ENCODE assay signal across 1 cellular context in the genomic region with DNA sequence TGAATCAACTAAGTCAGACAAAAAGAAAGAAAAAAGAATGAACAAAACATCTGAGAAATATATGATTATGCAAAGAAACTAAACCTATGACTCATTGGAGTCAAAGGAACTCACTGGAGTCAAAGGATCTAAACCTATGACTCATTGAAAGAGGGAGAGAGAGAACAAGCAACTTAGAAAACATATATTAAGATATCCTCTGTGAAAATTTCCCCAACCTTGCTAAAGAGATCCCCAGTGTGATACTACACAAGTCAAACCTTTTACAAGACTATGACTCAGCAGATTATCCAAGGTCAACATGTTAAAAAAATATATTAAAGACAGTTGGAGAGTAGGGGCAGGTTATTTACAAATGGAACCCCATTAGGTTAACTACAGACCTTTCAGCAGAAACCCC.
TF ChIP-seq lines count a peak whose summit lies in the region.

No MANE protein-coding gene starts in this region.

TF ChIP-seq in WTC11, 78 proteins besides CTCF, POLR2A, EP300 and RAD21 (continued from another document):
- TF ChIP-seq ZNF425 (CRISPR knock-in tag; conservative IDR thresholded peaks at IDR 0.05) (no peak), GTF2I (CRISPR knock-in tag; conservative IDR thresholded peaks at IDR 0.05) (no peak), TEAD4 (CRISPR knock-in tag; IDR thresholded peaks at IDR 0.05) (no peak), CREB1 (CRISPR knock-in tag; IDR thresholded peaks at IDR 0.05) (no peak), E2F5 (CRISPR knock-in tag; IDR thresholded peaks at IDR 0.05) (no peak), TEAD1 (CRISPR knock-in tag; IDR thresholded peaks at IDR 0.05) (no peak), JUN (CRISPR knock-in tag; IDR thresholded peaks at IDR 0.05) (no peak)
- TF ChIP-seq, protein P1, sequence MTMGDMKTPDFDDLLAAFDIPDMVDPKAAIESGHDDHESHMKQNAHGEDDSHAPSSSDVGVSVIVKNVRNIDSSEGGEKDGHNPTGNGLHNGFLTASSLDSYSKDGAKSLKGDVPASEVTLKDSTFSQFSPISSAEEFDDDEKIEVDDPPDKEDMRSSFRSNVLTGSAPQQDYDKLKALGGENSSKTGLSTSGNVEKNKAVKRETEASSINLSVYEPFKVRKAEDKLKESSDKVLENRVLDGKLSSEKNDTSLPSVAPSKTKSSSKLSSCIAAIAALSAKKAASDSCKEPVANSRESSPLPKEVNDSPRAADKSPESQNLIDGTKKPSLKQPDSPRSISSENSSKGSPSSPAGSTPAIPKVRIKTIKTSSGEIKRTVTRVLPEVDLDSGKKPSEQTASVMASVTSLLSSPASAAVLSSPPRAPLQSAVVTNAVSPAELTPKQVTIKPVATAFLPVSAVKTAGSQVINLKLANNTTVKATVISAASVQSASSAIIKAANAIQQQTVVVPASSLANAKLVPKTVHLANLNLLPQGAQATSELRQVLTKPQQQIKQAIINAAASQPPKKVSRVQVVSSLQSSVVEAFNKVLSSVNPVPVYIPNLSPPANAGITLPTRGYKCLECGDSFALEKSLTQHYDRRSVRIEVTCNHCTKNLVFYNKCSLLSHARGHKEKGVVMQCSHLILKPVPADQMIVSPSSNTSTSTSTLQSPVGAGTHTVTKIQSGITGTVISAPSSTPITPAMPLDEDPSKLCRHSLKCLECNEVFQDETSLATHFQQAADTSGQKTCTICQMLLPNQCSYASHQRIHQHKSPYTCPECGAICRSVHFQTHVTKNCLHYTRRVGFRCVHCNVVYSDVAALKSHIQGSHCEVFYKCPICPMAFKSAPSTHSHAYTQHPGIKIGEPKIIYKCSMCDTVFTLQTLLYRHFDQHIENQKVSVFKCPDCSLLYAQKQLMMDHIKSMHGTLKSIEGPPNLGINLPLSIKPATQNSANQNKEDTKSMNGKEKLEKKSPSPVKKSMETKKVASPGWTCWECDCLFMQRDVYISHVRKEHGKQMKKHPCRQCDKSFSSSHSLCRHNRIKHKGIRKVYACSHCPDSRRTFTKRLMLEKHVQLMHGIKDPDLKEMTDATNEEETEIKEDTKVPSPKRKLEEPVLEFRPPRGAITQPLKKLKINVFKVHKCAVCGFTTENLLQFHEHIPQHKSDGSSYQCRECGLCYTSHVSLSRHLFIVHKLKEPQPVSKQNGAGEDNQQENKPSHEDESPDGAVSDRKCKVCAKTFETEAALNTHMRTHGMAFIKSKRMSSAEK (CRISPR knock-in tag; IDR thresholded peaks at IDR 0.05; ENCODE audit: borderline replicate concordance) = no peak
- TF ChIP-seq, protein P2, sequence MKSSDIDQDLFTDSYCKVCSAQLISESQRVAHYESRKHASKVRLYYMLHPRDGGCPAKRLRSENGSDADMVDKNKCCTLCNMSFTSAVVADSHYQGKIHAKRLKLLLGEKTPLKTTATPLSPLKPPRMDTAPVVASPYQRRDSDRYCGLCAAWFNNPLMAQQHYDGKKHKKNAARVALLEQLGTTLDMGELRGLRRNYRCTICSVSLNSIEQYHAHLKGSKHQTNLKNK (CRISPR knock-in tag; IDR thresholded peaks at IDR 0.05) = no peak
TF ChIP-seq in WTC11: peak in this region for 0.
